Comparison of ENCODE assay signal across 11 cellular contexts in the genomic region with DNA sequence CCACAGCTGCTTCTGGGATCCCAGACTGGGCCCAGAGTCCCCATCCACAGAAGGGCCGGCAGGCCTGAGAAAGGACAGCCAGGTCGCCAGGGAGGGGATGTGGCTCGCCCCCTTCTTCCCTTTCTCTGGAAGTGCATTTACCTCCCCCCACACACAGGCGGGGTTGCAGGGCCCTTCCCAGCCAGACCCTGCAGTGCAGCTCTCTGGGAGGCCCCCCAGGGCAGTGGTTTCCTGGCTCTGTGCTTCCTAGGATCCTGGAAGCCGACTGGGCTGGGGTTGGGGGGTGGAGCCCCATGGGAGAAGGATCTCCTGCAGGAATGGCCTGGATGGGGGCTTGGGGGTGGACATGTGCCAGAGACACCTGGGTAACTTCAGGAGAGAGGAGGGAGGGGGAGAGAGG. TPM values are rescaled to one million over a fixed set of nuclear protein-coding genes. Genes with fewer than 3 reads are reported as not detected.
DNase-seq lines count a peak whose midpoint lies in the region; ATAC-seq and TF ChIP-seq lines count a peak whose summit lies in the region.
"Had no signal": no experiment of that assay in that cellular context is flagged by ENCODE, and none has a peak within 500 bp of the region (broad histone marks: within the 10 kb centered on the region; RNA-seq: fewer than 3 reads in every experiment).

No MANE protein-coding gene starts in this region.

- H3K9me3 ChIP-seq in BLaER1 (no peaks in the 10 kb centered on the region), osteoblast (ENCODE audit: low read depth, low read length) (no peaks in the 10 kb centered on the region), trophoblast cell (ENCODE audit: insufficient read depth, low read depth, low read length) (no peaks in the 10 kb centered on the region)

- no peak overlapping the region for H3K27ac ChIP-seq in BLaER1
- H3K27ac ChIP-seq in osteoblast (ENCODE audit: low read depth, low read length) = no peak overlapping the region
- H3K27ac ChIP-seq in trophoblast cell (ENCODE audit: low read depth, low read length) = no peak overlapping the region

- H2AK5ac ChIP-seq in trophoblast cell (ENCODE audit: low read length) = no peak overlapping the region

- H3K14ac ChIP-seq in trophoblast cell (ENCODE audit: low read length) = no peak overlapping the region

- H2BK12ac ChIP-seq in trophoblast cell (ENCODE audit: low read length) = no peak overlapping the region

- no peak for TF ChIP-seq CTCF in osteoblast (IDR thresholded peaks at IDR 0.05; ENCODE audit: extremely low read depth, low read depth, low read length)

- H3K4me1 ChIP-seq in BLaER1 = peaks cover 58% of the 10 kb centered on the region
- H3K4me1 ChIP-seq in osteoblast (ENCODE audit: insufficient read depth, low read length) = peaks cover 34% of the 10 kb centered on the region
- H3K4me1 ChIP-seq in trophoblast cell (ENCODE audit: control insufficient read depth in 1 of 2, insufficient read depth in 2 of 2, low read length in 2 of 2) = peaks cover 31 to 35% of the 10 kb centered on the region in 2 experiments

- no peak overlapping the region for H3K23ac ChIP-seq in trophoblast cell (ENCODE audit: low read length)

- H3K36me3 ChIP-seq in BLaER1 = no peaks in the 10 kb centered on the region
- H3K36me3 ChIP-seq in osteoblast (ENCODE audit: insufficient read depth, low read length) = no peaks in the 10 kb centered on the region
- H3K36me3 ChIP-seq in trophoblast cell (ENCODE audit: control insufficient read depth in 1 of 2, insufficient read depth in 2 of 2, low read length in 2 of 2) = no peaks in the 10 kb centered on the region

- WGBS in trophoblast cell (ENCODE audit: extremely low coverage, insufficient coverage, insufficient read length) = no CpG with 5 or more reads among the region's 5 CpGs

- H4K8ac ChIP-seq in trophoblast cell (ENCODE audit: low read depth, low read length) = no peak overlapping the region

- peak; percentile 77 for DNase-seq in SK-N-DZ (ENCODE audit: low spot score)
- peak; percentile 51 for DNase-seq in left cardiac atrium
- peak; percentile 80 for DNase-seq in osteoblast (ENCODE audit: insufficient read length, low spot score, missing footprints)
- DNase-seq in posterior vena cava (ENCODE audit: low spot score) = no peak
- no peak for DNase-seq in trophoblast cell
- DNase-seq in activated CD4-positive, alpha-beta T cell treated with anti-CD3 and anti-CD28 coated beads, Interleukin-2, amount 50 U/mL, for 48 hours = no peak
- DNase-seq: activated CD4-positive, alpha-beta T cell treated with anti-CD3 and anti-CD28 coated beads, Interleukin-2, amount 10 ng/mL, durations not matched to agents 7 days and 5 days; activated gamma-delta T cell treated with Interleukin-2 at 50 U/mL for 16 hours had no signal

- H2AFZ ChIP-seq in osteoblast (ENCODE audit: low read length) (no peak overlapping the region), trophoblast cell (ENCODE audit: insufficient read depth, low read length, poor library complexity) (no peak overlapping the region)

- no peak overlapping the region for H4K91ac ChIP-seq in trophoblast cell (ENCODE audit: low read depth, low read length)

- H3K9ac ChIP-seq in BLaER1 (no peak overlapping the region), trophoblast cell (ENCODE audit: low read length) (no peak overlapping the region)

- H3K27me3 ChIP-seq in BLaER1 (peaks cover 58% of the 10 kb centered on the region), osteoblast (ENCODE audit: insufficient read depth, low read length) (no peaks in the 10 kb centered on the region), trophoblast cell (ENCODE audit: insufficient read depth, low read length) (peaks cover 4% of the 10 kb centered on the region)

- no peak overlapping the region for H2BK120ac ChIP-seq in trophoblast cell (ENCODE audit: insufficient read depth, low read length, poor library complexity)

- H3K79me1 ChIP-seq in trophoblast cell (ENCODE audit: low read length) = peaks cover 23% of the 10 kb centered on the region

- H4K20me1 ChIP-seq in BLaER1 (peaks cover 18% of the 10 kb centered on the region), osteoblast (ENCODE audit: insufficient read depth, low read length) (peaks cover 7% of the 10 kb centered on the region)

- intact Hi-C loops in left cardiac atrium (cut with DNase I) (loop anchor here in 1 of 2 donors (10.0 kb wide), 1 partner anchor 247 kb away; the partner anchor contains the start of gene LSS), posterior vena cava (cut with DNase I) (no loop called here)

- H3K18ac ChIP-seq in trophoblast cell (ENCODE audit: low read length) = no peak overlapping the region

- no peak overlapping the region for H2BK5ac ChIP-seq in trophoblast cell (ENCODE audit: low read depth, low read length, poor library complexity)

- H3K79me2 ChIP-seq in osteoblast (ENCODE audit: insufficient read depth, low read length) = peaks cover 15% of the 10 kb centered on the region
- H3K79me2 ChIP-seq in trophoblast cell (ENCODE audit: control insufficient read depth, insufficient read depth, low read length, poor library complexity) = peaks cover 2% of the 10 kb centered on the region

- no peak overlapping the region for H3K4ac ChIP-seq in trophoblast cell (ENCODE audit: low read depth, low read length)

- peak overlapping the region; percentile 43; the same call in 1 of the 2 replicates for H3K4me2 ChIP-seq in BLaER1
- H3K4me2 ChIP-seq in osteoblast (ENCODE audit: insufficient read depth, low read length) = no peak overlapping the region
- no peak overlapping the region for H3K4me2 ChIP-seq in trophoblast cell (ENCODE audit: low read length)

- ATAC-seq in left cardiac atrium = no peak
- no peak for ATAC-seq in GM21423 (IDR thresholded peaks at IDR 0.05; ENCODE audit: unreplicated experiment)
- ATAC-seq: esophagus mucosa had no signal

- no peak overlapping the region for H4K12ac ChIP-seq in trophoblast cell (ENCODE audit: low read depth, low read length)

- H3K4me3 ChIP-seq in BLaER1 (no peak overlapping the region), osteoblast (ENCODE audit: insufficient read depth, low read length) (no peak overlapping the region), trophoblast cell (ENCODE audit: low read depth, low read length) (no peak overlapping the region)

RNA-seq across cellular contexts. Expression of gene COL6A1, which starts 4.2 kb away (rescaled TPM):
- 58.6 and 64.7 TPM in 2 replicates for polyA plus RNA-seq in SK-N-DZ (2014; cell fraction: cytosol; rRNA removed)
- 367 and 476 TPM in 2 replicates for polyA plus RNA-seq in SK-N-DZ (2014; cell fraction: nucleus; rRNA removed)
- total RNA-seq in left cardiac atrium (100 to 1,000 TPM; 244 to 247 TPM), osteoblast (1,531 and 1,612 TPM in 2 replicates), posterior vena cava (100 to 1,000 TPM; 606 to 689 TPM)
- polyA plus RNA-seq in trophoblast cell (2013) = 53.0 and 55.7 TPM in 2 replicates

Comparison
In these comparisons a context has a peak if more than half of its experiments do, and no peak if none do; other contexts are left out.
1. DNase-seq: peak in SK-N-DZ (single experiment), left cardiac atrium (single experiment) and osteoblast (single experiment); none in posterior vena cava (single experiment), trophoblast cell (0 of 2) and activated CD4-positive, alpha-beta T cell treated with anti-CD3 and anti-CD28 coated beads, Interleukin-2, amount 50 U/mL, for 48 hours (0 of 2).